17 cellular contexts compared by ENCODE assay signal in genomic region chr4:6754481-6755087, GRCh38.
"Had no signal": no experiment of that assay in that cellular context is flagged by ENCODE, and none has a peak within 500 bp of the region (broad histone marks: within the 10 kb centered on the region; RNA-seq: fewer than 3 reads in every experiment).

No MANE protein-coding gene starts in this region.

- H3K4me3 ChIP-seq: dorsolateral prefrontal cortex, mucosa of descending colon, prostate gland, right atrium auricular region, sigmoid colon, stomach, thyroid gland, vagina had no signal

- ATAC-seq: mucosa of descending colon; natural killer cell treated with Interleukin-12 subunit alpha and Interleukin-12 subunit beta and Interleukin-15 and Interleukin-18, amount 100 ng/mL, for 72 hours; stimulated activated effector memory CD8-positive, alpha-beta T cell treated with anti-CD3 and anti-CD28 coated beads, Interleukin-12 subunit alpha, Interleukin-12 subunit beta, amount 100 ng/mL, for 72 hours had no signal

- H3K4me1 ChIP-seq: sigmoid colon had no signal

- H3K9me3 ChIP-seq: mucosa of descending colon, prostate gland, right atrium auricular region, sigmoid colon, stomach, thyroid gland, vagina had no signal

- DNase-seq: dorsolateral prefrontal cortex; effector CD4-positive, alpha-beta T cell; mesenchymal stem cell; naive B cell; sigmoid colon; stimulated activated CD4-positive, alpha-beta T cell treated with anti-CD3 and anti-CD28 coated beads, Interleukin-2, amount 100 ng/mL, for 24 hours; stimulated activated CD4-positive, alpha-beta T cell treated with anti-CD3 and anti-CD28 coated beads, Interleukin-4, amount 100 ng/mL, for 24 hours; stimulated activated naive CD4-positive, alpha-beta T cell treated with Interleukin-2 at 50 U/mL for 16 hours; stomach; thyroid gland had no signal

- H3K27ac ChIP-seq: epithelial cell of prostate, prostate gland, right atrium auricular region, sigmoid colon, stomach, vagina had no signal

- H3K36me3 ChIP-seq: prostate gland, right atrium auricular region, sigmoid colon, stomach, thyroid gland, vagina had no signal

- H3K27me3 ChIP-seq: dorsolateral prefrontal cortex, right atrium auricular region, sigmoid colon, stomach, thyroid gland, vagina had no signal
